11 cellular contexts compared by ENCODE assay signal in genomic region chr19:42923106-42923505, GRCh38. TPM values are rescaled to one million over a fixed set of nuclear protein-coding genes. Genes with fewer than 3 reads are reported as not detected.
DNase-seq lines count a peak whose midpoint lies in the region; FAIRE-seq and TF ChIP-seq lines count a peak whose summit lies in the region.
"Not testable (repeated sequence)": the region's sequence is repeated elsewhere in the genome, so short reads cannot be mapped to it uniquely, and the experiment has no call there.
"Had no signal": no experiment of that assay in that cellular context is flagged by ENCODE, and none has a peak within 500 bp of the region (broad histone marks: within the 10 kb centered on the region; RNA-seq: fewer than 3 reads in every experiment).

No MANE protein-coding gene starts in this region.

- H3K36me3 Mint-ChIP-seq in endodermal cell (ENCODE audit: low read depth): not testable (repeated sequence)

- not testable (repeated sequence) for H3K27me3 ChIP-seq in BE2C; MM.1S (replicated peaks; ENCODE audit: insufficient read depth, low read length); endodermal cell (ENCODE audit: control insufficient read depth, insufficient read depth, low read length, poor library complexity, severe bottlenecking); kidney epithelial cell (ENCODE audit: control insufficient read depth, insufficient read depth, low read length)

- H4K20me1 ChIP-seq in MM.1S (ENCODE audit: insufficient read depth, low read length): not testable (repeated sequence)

- peak; percentile 65 for TF ChIP-seq CTCF in BE2C (IDR thresholded peaks at IDR 0.05; ENCODE audit: low read depth, low read length)
- peak; percentile 44 for TF ChIP-seq CTCF in GM13976 (IDR thresholded peaks at IDR 0.05; ENCODE audit: borderline replicate concordance, control extremely low read depth, extremely low read depth, insufficient read depth, missing control alignments)
- peak; percentile 59 for TF ChIP-seq CTCF in MM.1S (IDR thresholded peaks at IDR 0.05; ENCODE audit: low read length)
- peak; percentile 57 for TF ChIP-seq CTCF in endodermal cell (conservative IDR thresholded peaks at IDR 0.05)
- TF ChIP-seq CTCF in kidney epithelial cell (IDR thresholded peaks at IDR 0.05; ENCODE audit: insufficient read depth, low read length, poor library complexity, severe bottlenecking): peak; percentile 56

- H2AFZ ChIP-seq in MM.1S (ENCODE audit: low read length): not testable (repeated sequence)

- H3K4me3 ChIP-seq in BE2C (ENCODE audit: low read depth, low read length); MM.1S (ENCODE audit: low read length); endodermal cell (ENCODE audit: low read length); kidney epithelial cell (ENCODE audit: low read depth, low read length): not testable (repeated sequence)

- peaks cover 98% of the 10 kb centered on the region for H3K9me3 Mint-ChIP-seq in endodermal cell

- H3K9me2 ChIP-seq in MM.1S (replicated peaks; ENCODE audit: insufficient read depth, low read length): not testable (repeated sequence)

- not testable (repeated sequence) for H3F3A ChIP-seq in MM.1S (ENCODE audit: insufficient read depth, low read length)

- not testable (repeated sequence) for H3K9me3 ChIP-seq in BE2C; MM.1S (replicated peaks; ENCODE audit: insufficient read depth, low read length); endodermal cell (ENCODE audit: control insufficient read depth, low read length)

- H3K27me3 Mint-ChIP-seq in endodermal cell (ENCODE audit: insufficient read depth): not testable (repeated sequence)

- H3K4me1 ChIP-seq in BE2C; MM.1S (ENCODE audit: low read length); endodermal cell (ENCODE audit: control insufficient read depth, insufficient read depth, low read length): not testable (repeated sequence)

- DNase-seq in BE2C (peak; percentile 53), MM.1S (peak; percentile 53), RCC 7860 (ENCODE audit: low spot score) (peak; percentile 48), endodermal cell (peak; percentile 56)
- DNase-seq in GM13976 (ENCODE audit: low spot score); kidney epithelial cell (ENCODE audit: low read depth): not testable (repeated sequence)
- peak; percentile 60 for DNase-seq in activated CD8-positive, alpha-beta memory T cell treated with anti-CD3 and anti-CD28 coated beads, Interleukin-2, amount 50 U/mL, for 48 hours
- peak; percentile 10 to 14 for DNase-seq in stimulated activated CD4-positive, alpha-beta T cell treated with anti-CD3 and anti-CD28 coated beads, Interleukin-2, amount 100 ng/mL, for 48 hours

- H3K36me3 ChIP-seq in BE2C; MM.1S (replicated peaks; ENCODE audit: insufficient read depth, low read length); endodermal cell (ENCODE audit: control insufficient read depth, insufficient read depth, low read length); kidney epithelial cell (ENCODE audit: control insufficient read depth, insufficient read depth, low read length): not testable (repeated sequence)

- in situ Hi-C loops in GM13976 (cut with MboI; ENCODE audit: low sequenced_read_pairs, unreplicated experiment): not testable (repeated sequence)

- WGBS in endodermal cell (ENCODE audit: insufficient coverage in 1 of 2, insufficient read length in 1 of 2), 2 experiments: 40 to 42% methylated on average over 5 to 8 of the region's 9 CpGs

- H3K9ac ChIP-seq in MM.1S (ENCODE audit: low read length); endodermal cell (ENCODE audit: extremely low read depth, low read length, poor library complexity, severe bottlenecking): not testable (repeated sequence)

- not testable (repeated sequence) for H3K27ac Mint-ChIP-seq in endodermal cell

- not testable (repeated sequence) for FAIRE-seq in RCC 7860 (lab: Jason Lieb, UNC)

- H3K27ac ChIP-seq in MM.1S (ENCODE audit: low read length); endodermal cell (ENCODE audit: low read depth, low read length): not testable (repeated sequence)

- H3K4me3 Mint-ChIP-seq in endodermal cell: not testable (repeated sequence)

- not testable (repeated sequence) for H3K4me1 Mint-ChIP-seq in endodermal cell

- not testable (repeated sequence) for H3K79me2 ChIP-seq in MM.1S (ENCODE audit: low read length)

- not testable (repeated sequence) for H3K4me2 ChIP-seq in MM.1S (ENCODE audit: low read depth, low read length)

RNA-seq across cellular contexts. Expression of gene PSG6, which starts 5.4 kb away (rescaled TPM):
- polyA plus RNA-seq in BE2C (2012; ENCODE audit: insufficient read depth, insufficient read length, low read depth): not detected
- total RNA-seq in endodermal cell (not detected), kidney epithelial cell (not detected in 2 replicates)
- not detected for polyA plus RNA-seq in endodermal cell (2013, experiment 1 of 2)
- not detected for polyA plus RNA-seq in endodermal cell (2013, experiment 2 of 2)
- total RNA-seq: mesothelial cell of epicardium, skeletal muscle tissue, T-cell had no signal

RNA-seq across cellular contexts. Expression of gene PSG7, which starts 13.9 kb away (rescaled TPM):
- polyA plus RNA-seq in BE2C (2012; ENCODE audit: insufficient read depth, insufficient read length, low read depth): not detected
- total RNA-seq in endodermal cell (not detected), kidney epithelial cell (not detected in 2 replicates)
- polyA plus RNA-seq in endodermal cell (2013, experiment 1 of 2): not detected
- not detected for polyA plus RNA-seq in endodermal cell (2013, experiment 2 of 2)
- total RNA-seq: mesothelial cell of epicardium, skeletal muscle tissue, T-cell had no signal

RNA-seq across cellular contexts. Expression of gene PSG1, which starts 43.6 kb away (rescaled TPM):
- not detected for polyA plus RNA-seq in BE2C (2012; ENCODE audit: insufficient read depth, insufficient read length, low read depth)
- not detected for total RNA-seq in endodermal cell
- not detected for polyA plus RNA-seq in endodermal cell (2013, experiment 1 of 2)
- polyA plus RNA-seq in endodermal cell (2013, experiment 2 of 2): not detected
- not detected in 2 replicates for total RNA-seq in kidney epithelial cell
- total RNA-seq: mesothelial cell of epicardium, skeletal muscle tissue, T-cell had no signal
